ENCODE assay signal across 24 cellular contexts in the genomic region with DNA sequence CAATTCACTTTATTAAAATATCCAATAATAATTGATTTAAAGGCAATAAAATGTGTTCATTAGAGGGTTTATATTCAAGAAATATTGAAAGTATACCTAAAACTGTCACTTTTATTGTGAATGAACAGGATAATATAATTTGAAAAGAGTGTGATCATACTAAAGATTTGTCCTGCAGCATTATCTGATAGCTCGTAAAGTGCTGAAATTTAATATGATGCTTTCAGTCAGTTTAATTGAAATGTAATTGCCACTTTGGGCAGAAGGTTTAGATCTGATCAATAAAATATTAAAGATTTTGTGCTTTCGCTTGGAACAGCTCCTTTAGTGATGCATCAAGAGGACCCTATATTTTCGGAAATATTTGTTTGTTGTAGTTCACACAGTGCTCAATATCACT.
"Had no signal": no experiment of that assay in that cellular context is flagged by ENCODE, and none has a peak within 500 bp of the region (broad histone marks: within the 10 kb centered on the region; RNA-seq: fewer than 3 reads in every experiment).

No MANE protein-coding gene starts in this region.

- H3K27ac ChIP-seq: colonic mucosa, coronary artery, dorsolateral prefrontal cortex, epithelial cell of prostate, esophagus muscularis mucosa, esophagus squamous epithelium, foreskin keratinocyte, gastrocnemius medialis, gastroesophageal sphincter, heart left ventricle, heart right ventricle had no signal

- H3K4me1 ChIP-seq: colonic mucosa, esophagus muscularis mucosa, esophagus squamous epithelium, foreskin keratinocyte, gastrocnemius medialis, gastroesophageal sphincter, heart left ventricle, heart right ventricle had no signal

- H3K9me3 ChIP-seq: colonic mucosa, esophagus muscularis mucosa, esophagus squamous epithelium, gastrocnemius medialis, gastroesophageal sphincter had no signal

- H3K4me3 ChIP-seq: colonic mucosa, coronary artery, dorsolateral prefrontal cortex, esophagus muscularis mucosa, esophagus squamous epithelium, gastrocnemius medialis, gastroesophageal sphincter, heart left ventricle, heart right ventricle had no signal

- DNase-seq: colonic mucosa; cortex of kidney; dermis blood vessel endothelial cell; dorsolateral prefrontal cortex; effector CD4-positive, alpha-beta T cell; effector CD8-positive, alpha-beta T cell; effector memory CD4-positive, alpha-beta T cell; effector memory CD8-positive, alpha-beta T cell; endodermal cell; erythroblast; esophagus squamous epithelium; foreskin fibroblast; foreskin keratinocyte; foreskin melanocyte; gastrocnemius medialis; glutamatergic neuron; head of caudate nucleus; heart left ventricle; heart right ventricle had no signal

- H3K36me3 ChIP-seq: colonic mucosa, esophagus muscularis mucosa, esophagus squamous epithelium, gastrocnemius medialis, gastroesophageal sphincter, heart left ventricle, heart right ventricle had no signal

- ATAC-seq: effector memory CD8-positive, alpha-beta T cell; esophagus mucosa; foreskin keratinocyte; gastrocnemius medialis; gastroesophageal sphincter; heart left ventricle; heart right ventricle had no signal

- H3K27me3 ChIP-seq: colonic mucosa, esophagus muscularis mucosa, esophagus squamous epithelium, foreskin keratinocyte, gastrocnemius medialis, gastroesophageal sphincter, heart left ventricle, heart right ventricle had no signal
